In genomic region chr3:50648297-50648696, GRCh38 we compare ENCODE assay signal across 13 cellular contexts. TPM values are rescaled to one million over a fixed set of nuclear protein-coding genes. Genes with fewer than 3 reads are reported as not detected.
DNase-seq lines count a peak whose midpoint lies in the region; ATAC-seq and TF ChIP-seq lines count a peak whose summit lies in the region.
"Had no signal": no experiment of that assay in that cellular context is flagged by ENCODE, and none has a peak within 500 bp of the region (broad histone marks: within the 10 kb centered on the region; RNA-seq: fewer than 3 reads in every experiment).

No MANE protein-coding gene starts in this region.

- H3K4me2 ChIP-seq in neural cell (ENCODE audit: low read length) = no peak overlapping the region

- peaks cover 14% of the 10 kb centered on the region for H3K4me1 Mint-ChIP-seq in HFFc6 (ENCODE audit: low read depth)
- H3K4me1 Mint-ChIP-seq in brain = peaks cover 59% of the 10 kb centered on the region
- H3K4me1 Mint-ChIP-seq in T-cell = peaks cover 0 to 5% (median 0%) of the 10 kb centered on the region in 3 donors

- H3K4me3 Mint-ChIP-seq in HFFc6 (no peak overlapping the region), brain (no peak overlapping the region), T-cell (no peak overlapping the region)
- H3K4me3 Mint-ChIP-seq: CD14-positive monocyte, T-helper 17 cell had no signal

- H3K9me3 Mint-ChIP-seq in HFFc6 (no peaks in the 10 kb centered on the region), brain (no peaks in the 10 kb centered on the region), T-cell (no peaks in the 10 kb centered on the region)
- H3K9me3 Mint-ChIP-seq: CD14-positive monocyte had no signal

- TF ChIP-seq CTCF in HFFc6 (IDR thresholded peaks at IDR 0.05) = no peak
- TF ChIP-seq CTCF in brain (conservative IDR thresholded peaks at IDR 0.05) = no peak
- no peak for TF ChIP-seq CTCF in neural cell (IDR thresholded peaks at IDR 0.05; ENCODE audit: poor library complexity, severe bottlenecking)

- H3K36me3 ChIP-seq in neural cell (ENCODE audit: insufficient read depth, low read length) = no peaks in the 10 kb centered on the region

- peak overlapping the region; percentile 21; the same call in 1 of the 2 replicates for H3K27ac Mint-ChIP-seq in HFFc6
- peak overlapping the region; percentile 62 to 97 (median 96) for H3K27ac Mint-ChIP-seq in brain
- no peak overlapping the region for H3K27ac Mint-ChIP-seq in T-cell
- H3K27ac Mint-ChIP-seq: T-helper 17 cell had no signal

- peak overlapping the region; percentile 20 for H3K9ac ChIP-seq in neural cell (ENCODE audit: low read length)

- peak; percentile 3 for DNase-seq in NCI-H748 (lab: John Stamatoyannopoulos, UW; ENCODE audit: unreplicated experiment)
- DNase-seq in NCI-H748 treated with DMSO at 0.1 percent for 48 hours (lab: John Stamatoyannopoulos, UW) = no peak
- peak; percentile 20 for DNase-seq in HFFc6
- no peak for DNase-seq in T-cell
- no peak for DNase-seq in middle frontal gyrus (ENCODE audit: extremely low spot score, low spot score)
- DNase-seq: activated T-cell treated with anti-CD3 and anti-CD28 coated beads, Interleukin-2, amount 50 U/mL, for 48 hours; NCI-H187 treated with DMSO at 0.1 percent for 48 hours; stimulated activated naive CD8-positive, alpha-beta T cell treated with anti-CD3 and anti-CD28 coated beads, Interleukin-15, Interleukin-2, amounts not matched to agents 100 U/mL and 50 U/mL, for 24 hours; T-helper 17 cell had no signal

- H3K27me3 Mint-ChIP-seq in HFFc6 (ENCODE audit: insufficient read depth) (no peaks in the 10 kb centered on the region; the same call in 1 of the 2 replicates), brain (peaks cover 3% of the 10 kb centered on the region), T-cell (no peaks in the 10 kb centered on the region)
- H3K27me3 Mint-ChIP-seq: T-helper 17 cell had no signal

- no peaks in the 10 kb centered on the region for H3K9me2 ChIP-seq in neural cell (ENCODE audit: insufficient read depth, low read length)

- POLR2A ChIA-PET in T-cell (lab: Charles Lee) = no interaction called here

- no peaks in the 10 kb centered on the region for H4K20me1 ChIP-seq in neural cell (ENCODE audit: insufficient read depth)

- no peaks in the 10 kb centered on the region for H3F3A ChIP-seq in neural cell (ENCODE audit: insufficient read depth, low read length, poor library complexity, severe bottlenecking)

- no peak overlapping the region for H2AFZ ChIP-seq in neural cell (ENCODE audit: low read depth, low read length)

- peak overlapping the region; percentile 13 for H3K4me3 ChIP-seq in neural cell (ENCODE audit: low read length)

- CTCF ChIA-PET in T-cell (lab: Charles Lee) = no interaction called here

- no peak for TF ChIP-seq EP300 in neural cell (conservative IDR thresholded peaks at IDR 0.05; ENCODE audit: poor library complexity, severe bottlenecking)

- no peaks in the 10 kb centered on the region for H3K27me3 ChIP-seq in neural cell (ENCODE audit: insufficient read depth, low read depth, low read length)

- no peaks in the 10 kb centered on the region for H3K79me2 ChIP-seq in neural cell (replicated peaks; ENCODE audit: insufficient read depth, low read length)

- TF ChIP-seq RAD21 in neural cell (conservative IDR thresholded peaks at IDR 0.05) = no peak

- peak overlapping the region; percentile 28 for H3K27ac ChIP-seq in neural cell (ENCODE audit: low read length)

- ATAC-seq in GM18858 (IDR thresholded peaks at IDR 0.05; ENCODE audit: unreplicated experiment) (no peak), T-cell (replicated peaks in 1 of 4) (no peak)
- ATAC-seq: stimulated activated naive CD8-positive, alpha-beta T cell treated with anti-CD3 and anti-CD28 coated beads, Interleukin-15, Interleukin-2, amounts not matched to agents 100 U/mL and 50 U/mL, for 24 hours; T-helper 17 cell had no signal

- no peaks in the 10 kb centered on the region for H3K9me3 ChIP-seq in neural cell (ENCODE audit: low read length)

- H3K36me3 Mint-ChIP-seq in HFFc6 (ENCODE audit: low read depth) (no peaks in the 10 kb centered on the region; the same call in none of the 2 replicates), brain (no peaks in the 10 kb centered on the region), T-cell (peaks cover 25% of the 10 kb centered on the region)

TF ChIP-seq in neural cell, 6 proteins besides CTCF, POLR2A, EP300 and RAD21:
- no peak for TF ChIP-seq MXI1 (conservative IDR thresholded peaks at IDR 0.05; ENCODE audit: poor library complexity, severe bottlenecking)
- TF ChIP-seq REST (IDR thresholded peaks at IDR 0.05; ENCODE audit: borderline replicate concordance) = no peak
- no peak for TF ChIP-seq EZH2 (IDR thresholded peaks at IDR 0.05; ENCODE audit: borderline replicate concordance, insufficient read depth, low read length, poor library complexity, severe bottlenecking)
- TF ChIP-seq TAF1 (IDR thresholded peaks at IDR 0.05; ENCODE audit: low read depth) = no peak
- no peak for TF ChIP-seq SMC3 (conservative IDR thresholded peaks at IDR 0.05; ENCODE audit: poor library complexity)
- no peak for TF ChIP-seq POLR2AphosphoS5 (IDR thresholded peaks at IDR 0.05)
TF ChIP-seq in neural cell: peak in this region for 0.

RNA-seq across cellular contexts. Expression of gene DOCK3, which starts 26.4 kb away (rescaled TPM):
- total RNA-seq in HFFc6 (2021; fragmentation: NEBNext Ultra II Directional; extraction: Animal tissue kit (Norgen Biotek cat#: 25700)) = under 1 TPM; 0.14 to 0.26 (median 0.22) TPM
- polyA plus RNA-seq in brain (ENCODE audit: insufficient read depth, low read depth, low replicate concordance) (8.0 TPM), neural cell (15.6 and 18.7 TPM in 2 replicates)
- 43.6 and 49.9 TPM in 2 replicates for polyA minus RNA-seq in neural cell
- total RNA-seq in T-cell = 1 to 10 TPM; 2.0 to 3.2 (median 2.6) TPM

RNA-seq across cellular contexts. Expression of gene MAPKAPK3, which starts 31.3 kb away (rescaled TPM):
- total RNA-seq in HFFc6 (2021; fragmentation: NEBNext Ultra II Directional; extraction: Animal tissue kit (Norgen Biotek cat#: 25700)) = 10 to 100 TPM; 60.5 to 65.5 (median 62.8) TPM
- 11.5 TPM for polyA plus RNA-seq in brain (ENCODE audit: insufficient read depth, low read depth, low replicate concordance)
- polyA plus RNA-seq in neural cell = 4.3 and 6.6 TPM in 2 replicates
- polyA minus RNA-seq in neural cell = 5.3 and 5.8 TPM in 2 replicates
- total RNA-seq in T-cell = 10 to 100 TPM; 35.1 to 66.6 (median 53.0) TPM

RNA-seq across cellular contexts. Expression of gene CISH, which starts 36.7 kb away (rescaled TPM):
- 1 to 10 TPM in 2 of 6 experiments, under 1 TPM in 4; 0.84 to 1.4 (median 0.95) TPM for total RNA-seq in HFFc6 (2021; fragmentation: NEBNext Ultra II Directional; extraction: Animal tissue kit (Norgen Biotek cat#: 25700))
- 2.2 TPM for polyA plus RNA-seq in brain (ENCODE audit: insufficient read depth, low read depth, low replicate concordance)
- not detected in 2 replicates for polyA plus RNA-seq in neural cell
- not detected in 2 replicates for polyA minus RNA-seq in neural cell
- 100 to 1,000 TPM in 3 of 5 donors, 10 to 100 TPM in 2; 37.4 to 217 (median 190) TPM for total RNA-seq in T-cell

Comparison
In these comparisons a context has a peak if more than half of its experiments do, and no peak if none do; other contexts are left out.
1. DNase-seq: peak in NCI-H748 (single experiment) and HFFc6 (single experiment); none in NCI-H748 treated with DMSO at 0.1 percent for 48 hours (single experiment), T-cell (0 of 34) and middle frontal gyrus (single experiment).
2. H3K27ac Mint-ChIP-seq: peak in HFFc6 (single experiment) and brain (5 of 5); none in T-cell (0 of 2).
3. RNA of gene CISH, which starts 36.7 kb away (total RNA-seq): 37.4 to 217 TPM in T-cell; 0.84 to 1.4 TPM in HFFc6; every median in the first group is over 10 times any median in the second.